ENCODE assay signal across 15 cellular contexts in genomic region chr21:18759751-18760161, GRCh38.
DNase-seq lines count a peak whose midpoint lies in the region; TF ChIP-seq lines count a peak whose summit lies in the region.
"Had no signal": no experiment of that assay in that cellular context is flagged by ENCODE, and none has a peak within 500 bp of the region (broad histone marks: within the 10 kb centered on the region; RNA-seq: fewer than 3 reads in every experiment).

No MANE protein-coding gene starts in this region.

- WGBS in hepatocyte (ENCODE audit: low lambda C conversion rate, missing lambda C conversion rate): 96% methylated on average over 17 of the region's 17 CpGs

- H3K79me2 ChIP-seq in hepatocyte: no peaks in the 10 kb centered on the region

- H3K4me1 ChIP-seq in hepatocyte (ENCODE audit: insufficient read depth): no peaks in the 10 kb centered on the region
- H3K4me1 ChIP-seq: SJSA1 had no signal

- no peaks in the 10 kb centered on the region for H4K20me1 ChIP-seq in hepatocyte (ENCODE audit: insufficient read depth, poor library complexity, severe bottlenecking)

- H3K27ac ChIP-seq in hepatocyte: no peak overlapping the region
- H3K27ac ChIP-seq: SJSA1 had no signal

- no peaks in the 10 kb centered on the region for H3K36me3 ChIP-seq in hepatocyte (replicated peaks; ENCODE audit: insufficient read depth, low read depth)
- H3K36me3 ChIP-seq: SJSA1 had no signal

- H3K27me3 ChIP-seq in hepatocyte: no peaks in the 10 kb centered on the region
- H3K27me3 ChIP-seq: SJSA1 had no signal

- H3K9me3 ChIP-seq in hepatocyte (ENCODE audit: low read depth): no peaks in the 10 kb centered on the region
- H3K9me3 ChIP-seq: SJSA1 had no signal

- DNase-seq in NCI-H82 (lab: John Stamatoyannopoulos, UW) (peak; percentile 52), NCI-H82 treated with DMSO at 0.1 percent for 48 hours (lab: John Stamatoyannopoulos, UW; ENCODE audit: unreplicated experiment) (no peak), NCI-H1105 (lab: John Stamatoyannopoulos, UW) (peak; percentile 12), RPMI8226 (peak; percentile 34), NCI-H2171 treated with DMSO at 0.1 percent for 48 hours (lab: John Stamatoyannopoulos, UW) (no peak), NOMO-1 treated with DMSO at 0.1 percent for 48 hours (lab: John Stamatoyannopoulos, UW; ENCODE audit: unreplicated experiment) (no peak), hepatocyte (ENCODE audit: low spot score) (no peak)
- DNase-seq: DMS79 treated with DMSO at 0.1 percent for 48 hours, GOT3, KBM-7, NCI-H1092 treated with DMSO at 0.1 percent for 48 hours, NCI-H187 treated with DMSO at 0.1 percent for 48 hours, NCI-H2227 treated with DMSO at 0.1 percent for 48 hours, T-helper 9 cell had no signal

- TF ChIP-seq CTCF in hepatocyte (IDR thresholded peaks at IDR 0.05; ENCODE audit: poor library complexity): no peak

- H3K4me3 ChIP-seq in hepatocyte: no peak overlapping the region
- H3K4me3 ChIP-seq: SJSA1 had no signal

- H3K9me2 ChIP-seq in hepatocyte (replicated peaks; ENCODE audit: insufficient read depth): no peaks in the 10 kb centered on the region

- no peak overlapping the region for H3K4me2 ChIP-seq in hepatocyte

- no peak overlapping the region for H2AFZ ChIP-seq in hepatocyte

Comparison
In these comparisons a context has a peak if more than half of its experiments do, and no peak if none do; other contexts are left out.
1. DNase-seq: peak in NCI-H82 (single experiment), NCI-H1105 (single experiment) and RPMI8226 (single experiment); none in NCI-H82 treated with DMSO at 0.1 percent for 48 hours (single experiment), NCI-H2171 treated with DMSO at 0.1 percent for 48 hours (single experiment), NOMO-1 treated with DMSO at 0.1 percent for 48 hours (single experiment) and hepatocyte (single experiment).